Comparison of ENCODE assay signal across 16 cellular contexts in the genomic region with DNA sequence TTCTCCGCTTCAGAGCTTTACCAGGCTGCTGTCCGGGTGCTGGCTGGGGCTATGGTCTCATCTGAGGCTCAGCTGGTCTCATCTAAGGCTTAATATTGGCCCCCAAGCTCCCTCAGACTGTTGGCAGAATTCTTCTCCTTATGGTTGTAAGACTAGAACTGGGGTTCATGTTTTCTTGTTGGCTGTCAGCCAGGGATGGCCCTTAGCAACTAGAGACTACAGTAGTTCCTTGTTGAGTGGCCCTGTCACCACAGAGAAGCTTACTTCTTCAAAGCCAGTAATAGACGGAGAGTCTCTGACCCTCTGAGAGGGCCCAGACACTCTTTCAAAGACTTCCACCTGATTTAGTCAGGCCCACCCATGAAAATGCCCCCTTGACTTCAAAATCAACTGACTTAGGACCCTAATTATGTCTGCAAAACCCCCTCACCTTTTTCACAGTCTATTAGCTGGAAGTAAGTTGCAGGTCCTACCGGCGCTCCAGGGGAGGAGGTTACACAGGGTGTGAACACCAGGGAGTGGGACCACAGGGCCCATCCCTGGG. TPM values are rescaled to one million over a fixed set of nuclear protein-coding genes. Genes with fewer than 3 reads are reported as not detected.
DNase-seq lines count a peak whose midpoint lies in the region; ATAC-seq, FAIRE-seq and TF ChIP-seq lines count a peak whose summit lies in the region.
"Had no signal": no experiment of that assay in that cellular context is flagged by ENCODE, and none has a peak within 500 bp of the region (broad histone marks: within the 10 kb centered on the region; RNA-seq: fewer than 3 reads in every experiment).

No MANE protein-coding gene starts in this region.

- CTCF ChIA-PET in T-cell (lab: Charles Lee): no interaction called here
- CTCF ChIA-PET in A673 (lab: Charles Lee): no interaction called here

- FAIRE-seq in GM12891 (lab: Jason Lieb, UNC): no peak

- H3K4me3 Mint-ChIP-seq in CD4-positive, CD25-positive, alpha-beta regulatory T cell: peak overlapping the region in 2 of 4 donors; percentile 8 to 43
- H3K4me3 Mint-ChIP-seq in T-cell: no peak overlapping the region
- H3K4me3 Mint-ChIP-seq: HFFc6, natural killer cell had no signal

- intact Hi-C loops in mucosa of descending colon (cut with DNase I, micrococcal nuclease) (no loop called here), A673 (cut with micrococcal nuclease; ENCODE audit: unreplicated experiment) (no loop called here)

- TF ChIP-seq CTCF in mucosa of descending colon (IDR thresholded peaks at IDR 0.05) (no peak), A673 (conservative IDR thresholded peaks at IDR 0.05; ENCODE audit: low read depth, low read length) (no peak)

- POLR2A ChIA-PET in T-cell (lab: Charles Lee) (interaction anchor here in 1 of 2 donors (0.5 kb wide), 2 partner anchors 85 to 147 kb away, joined by 4 to 8 read pairs; no protein-coding TSS in a partner anchor), A673 (lab: Charles Lee; ENCODE audit: low non-redundant PET) (no interaction called here)

- peaks cover 0 to 8% (median 2%) of the 10 kb centered on the region in 7 donors for H3K9me3 Mint-ChIP-seq in CD4-positive, CD25-positive, alpha-beta regulatory T cell
- H3K9me3 Mint-ChIP-seq in T-cell: peaks cover 0 to 4% (median 3%) of the 10 kb centered on the region in 3 donors
- H3K9me3 Mint-ChIP-seq: natural killer cell had no signal

- H3K27me3 Mint-ChIP-seq in CD4-positive, CD25-positive, alpha-beta regulatory T cell: peaks cover 6% of the 10 kb centered on the region
- no peaks in the 10 kb centered on the region for H3K27me3 Mint-ChIP-seq in T-cell

- peak overlapping the region; percentile 43 for H3K27ac ChIP-seq in CD4-positive, CD25-positive, alpha-beta regulatory T cell (ENCODE audit: insufficient read depth, low read length, poor library complexity, severe bottlenecking)
- no peak overlapping the region for H3K27ac ChIP-seq in A673 (ENCODE audit: low read depth, low read length, poor library complexity, severe bottlenecking)

- ATAC-seq in CD4-positive, CD25-positive, alpha-beta regulatory T cell (ENCODE audit: low read depth in 2 of 2): no peak
- ATAC-seq in T-cell (replicated peaks in 1 of 4): no peak
- peak; percentile 38 for ATAC-seq in mucosa of descending colon
- ATAC-seq: natural killer cell; stimulated activated naive CD8-positive, alpha-beta T cell treated with anti-CD3 and anti-CD28 coated beads, Interleukin-15, Interleukin-2, amounts not matched to agents 100 U/mL and 50 U/mL, for 24 hours had no signal

- H3K36me3 Mint-ChIP-seq in CD4-positive, CD25-positive, alpha-beta regulatory T cell: no peaks in the 10 kb centered on the region
- H3K36me3 Mint-ChIP-seq in T-cell: peaks cover 4% of the 10 kb centered on the region
- H3K36me3 Mint-ChIP-seq: natural killer cell had no signal

- no peak for DNase-seq in CD4-positive, CD25-positive, alpha-beta regulatory T cell
- DNase-seq in HT-29 (ENCODE audit: low spot score) (peak; percentile 40), T-cell (no peak), mucosa of descending colon (peak in 1 of 3 donors; percentile 43), A673 (ENCODE audit: low spot score) (no peak), dermis blood vessel endothelial cell (no peak), NCI-H2107 (lab: John Stamatoyannopoulos, UW) (no peak), GM12891 (ENCODE audit: insufficient read length, low spot score) (no peak)
- DNase-seq: activated naive CD4-positive, alpha-beta T cell treated with anti-CD3 and anti-CD28 coated beads, Interleukin-2, amount 50 U/mL, for 16 hours; HFFc6; natural killer cell; NCI-H446; stimulated activated naive CD8-positive, alpha-beta T cell treated with anti-CD3 and anti-CD28 coated beads, Interleukin-15, Interleukin-2, amounts not matched to agents 100 U/mL and 50 U/mL, for 24 hours had no signal

- no peak overlapping the region for H3K4me3 ChIP-seq in CD4-positive, CD25-positive, alpha-beta regulatory T cell (ENCODE audit: low read depth, low read length)
- H3K4me3 ChIP-seq in mucosa of descending colon (no peak overlapping the region), A673 (ENCODE audit: low read depth, low read length, poor library complexity, severe bottlenecking) (no peak overlapping the region)

- peaks cover 30 to 84% (median 43%) of the 10 kb centered on the region in 4 donors for H3K4me1 Mint-ChIP-seq in CD4-positive, CD25-positive, alpha-beta regulatory T cell
- peaks cover 56 to 62% (median 57%) of the 10 kb centered on the region in 3 donors for H3K4me1 Mint-ChIP-seq in T-cell

- no TSS peak for BruUV-seq in A673 (replicated peaks; lab: Mats Ljungman, UMichigan)

- peaks cover 0 to 3% of the 10 kb centered on the region in 2 experiments for H3K9me3 ChIP-seq in CD4-positive, CD25-positive, alpha-beta regulatory T cell (ENCODE audit: control insufficient read depth in 2 of 2, low read length in 2 of 2)
- H3K9me3 ChIP-seq in mucosa of descending colon: no peaks in the 10 kb centered on the region
- no peaks in the 10 kb centered on the region for H3K9me3 ChIP-seq in A673 (ENCODE audit: low read depth, low read length, poor library complexity, severe bottlenecking)

- H3K27me3 ChIP-seq in CD4-positive, CD25-positive, alpha-beta regulatory T cell (ENCODE audit: control insufficient read depth, insufficient read depth, low read length): no peaks in the 10 kb centered on the region
- no peaks in the 10 kb centered on the region for H3K27me3 ChIP-seq in A673 (replicated peaks; ENCODE audit: insufficient read depth, low read depth, low read length, poor library complexity)

- H3K4me1 ChIP-seq in CD4-positive, CD25-positive, alpha-beta regulatory T cell (ENCODE audit: control insufficient read depth, insufficient read depth, low read length, poor library complexity, severe bottlenecking): peaks cover 62% of the 10 kb centered on the region
- H3K4me1 ChIP-seq in mucosa of descending colon (ENCODE audit: low read depth): no peaks in the 10 kb centered on the region
- H3K4me1 ChIP-seq in A673 (ENCODE audit: insufficient read depth, low read length, poor library complexity, severe bottlenecking): peaks cover 10% of the 10 kb centered on the region

- no peak for TF ChIP-seq POLR2A in GM12891 (IDR thresholded peaks at IDR 0.05; ENCODE audit: low read depth, low read length)

- H3K27ac Mint-ChIP-seq in CD4-positive, CD25-positive, alpha-beta regulatory T cell: peak overlapping the region; percentile 56 to 97 (median 89)
- peak overlapping the region; percentile 69 to 89 for H3K27ac Mint-ChIP-seq in T-cell
- H3K27ac Mint-ChIP-seq: HFFc6 had no signal

- H3K36me3 ChIP-seq in CD4-positive, CD25-positive, alpha-beta regulatory T cell (ENCODE audit: control insufficient read depth, insufficient read depth, low read length): no peaks in the 10 kb centered on the region
- H3K36me3 ChIP-seq in mucosa of descending colon (ENCODE audit: low read depth) (no peaks in the 10 kb centered on the region), A673 (ENCODE audit: insufficient read depth, low read length, poor library complexity, severe bottlenecking) (no peaks in the 10 kb centered on the region)

TF ChIP-seq in GM12891, 5 proteins besides CTCF, POLR2A, EP300 and RAD21:
- TF ChIP-seq SPI1 (IDR thresholded peaks at IDR 0.05; ENCODE audit: low read depth, low read length) (no peak), PAX5 (IDR thresholded peaks at IDR 0.05; ENCODE audit: insufficient read depth, low read length, severe bottlenecking) (no peak), POU2F2 (IDR thresholded peaks at IDR 0.05; ENCODE audit: low read depth, low read length) (no peak), POLR2AphosphoS5 (IDR thresholded peaks at IDR 0.05; ENCODE audit: low read depth, low read length) (no peak), TAF1 (IDR thresholded peaks at IDR 0.05; ENCODE audit: low read depth, low read length) (no peak)

RNA-seq across cellular contexts. Expression of gene TREH, which starts 24.2 kb away (rescaled TPM):
- not detected for total RNA-seq in CD4-positive, CD25-positive, alpha-beta regulatory T cell
- not detected for polyA plus RNA-seq in CD4-positive, CD25-positive, alpha-beta regulatory T cell
- total RNA-seq in HT-29 (2014; rRNA removed; shearing (Covaris generic)): 0.05 TPM in 1 of 2 replicates, not detected in the other
- not detected for total RNA-seq in T-cell
- 1 to 10 TPM; 1.1 to 3.9 (median 2.2) TPM for total RNA-seq in mucosa of descending colon
- not detected in 2 replicates for total RNA-seq in A673 (2021)
- total RNA-seq in dermis blood vessel endothelial cell: not detected in 2 replicates
- polyA plus RNA-seq in GM12891 (2012; ENCODE audit: low read depth, missing spikeins): not detected
- total RNA-seq: Caco-2, kidney epithelial cell, natural killer cell, RPMI7951 had no signal
